ENCODE assay signal across 21 cellular contexts in the genomic region with DNA sequence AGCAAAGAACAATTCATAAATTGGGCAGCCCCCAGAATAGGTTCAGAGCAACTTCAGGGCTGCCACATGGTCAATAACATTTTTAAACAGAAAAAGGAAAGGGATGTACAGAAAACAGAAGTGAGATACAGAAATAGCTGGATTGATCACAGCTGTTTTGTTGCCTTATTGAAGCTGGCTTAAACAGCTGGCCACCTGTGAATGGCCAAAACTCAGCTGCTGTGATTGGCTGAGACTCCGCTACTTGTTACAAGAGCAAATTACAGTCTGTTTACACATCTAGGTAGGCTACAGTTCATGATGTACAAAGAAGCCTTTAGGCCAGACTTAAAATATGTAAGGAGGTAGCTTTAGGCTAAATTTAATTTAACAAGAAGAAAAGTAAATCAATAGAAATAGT. TPM values are rescaled to one million over a fixed set of nuclear protein-coding genes. Genes with fewer than 3 reads are reported as not detected.
DNase-seq lines count a peak whose midpoint lies in the region; TF ChIP-seq lines count a peak whose summit lies in the region.
"Had no signal": no experiment of that assay in that cellular context is flagged by ENCODE, and none has a peak within 500 bp of the region (broad histone marks: within the 10 kb centered on the region; RNA-seq: fewer than 3 reads in every experiment).

No MANE protein-coding gene starts in this region.

- POLR2A ChIA-PET in OCI-LY7 (lab: Charles Lee): interaction anchor here (0.6 to 9.5 kb wide), 7 partner anchors 12 to 108 kb away, joined by 3 to 121 read pairs (median 6); a partner anchor contains a TSS

- H3K79me2 ChIP-seq in MM.1S (ENCODE audit: low read length) (no peaks in the 10 kb centered on the region), OCI-LY7 (ENCODE audit: insufficient read depth, low read depth, low read length) (no peaks in the 10 kb centered on the region)

- CTCF ChIA-PET in OCI-LY7 (lab: Charles Lee; ENCODE audit: unreplicated experiment): interaction anchor here (0.8 to 1.0 kb wide), 3 partner anchors 16 to 96 kb away, joined by 3 to 4 read pairs (median 3); no protein-coding TSS in a partner anchor

- no peaks in the 10 kb centered on the region for H3K27me3 ChIP-seq in MM.1S (replicated peaks; ENCODE audit: insufficient read depth, low read length)

- H3K9ac ChIP-seq in MM.1S (ENCODE audit: low read length): no peak overlapping the region

- H3K4me3 ChIP-seq in MM.1S (ENCODE audit: low read length) (no peak overlapping the region), OCI-LY7 (ENCODE audit: low read depth, low read length, poor library complexity, severe bottlenecking) (no peak overlapping the region)
- H3K4me3 ChIP-seq: K562, PC-9 had no signal

- H3K4me1 ChIP-seq in MM.1S (ENCODE audit: low read length) (peaks cover 47% of the 10 kb centered on the region), OCI-LY7 (ENCODE audit: insufficient read depth, low read length, poor library complexity, severe bottlenecking) (peaks cover 78% of the 10 kb centered on the region)
- H3K4me1 ChIP-seq: Caco-2 had no signal

- peaks cover 28% of the 10 kb centered on the region for H3F3A ChIP-seq in MM.1S (ENCODE audit: insufficient read depth, low read length)

- BruUV-seq in OCI-LY7 (replicated peaks; lab: Mats Ljungman, UMichigan): no TSS peak

- TF ChIP-seq CTCF in MM.1S (IDR thresholded peaks at IDR 0.05; ENCODE audit: low read length) (no peak), OCI-LY7 (conservative IDR thresholded peaks at IDR 0.05; ENCODE audit: low read length) (no peak)

- H2AFZ ChIP-seq in MM.1S (ENCODE audit: low read length) (0 out of 2 replicates have a peak overlapping the region, but pooled peaks have one; percentile 7), OCI-LY7 (ENCODE audit: low read length) (no peak overlapping the region; the same call in 1 of the 2 replicates)
- H2AFZ ChIP-seq: PC-9 had no signal

- H3K9me3 ChIP-seq in MM.1S (replicated peaks; ENCODE audit: insufficient read depth, low read length): no peaks in the 10 kb centered on the region
- peaks cover 58% of the 10 kb centered on the region for H3K9me3 ChIP-seq in OCI-LY7 (ENCODE audit: low read length)
- H3K9me3 ChIP-seq: Caco-2 had no signal

- no peak overlapping the region; the same call in 1 of the 2 replicates for H3K27ac ChIP-seq in MM.1S (ENCODE audit: low read length)
- peak overlapping the region; percentile 99 for H3K27ac ChIP-seq in OCI-LY7 (ENCODE audit: low read depth, low read length, poor library complexity, severe bottlenecking)
- H3K27ac ChIP-seq: PC-9 had no signal

- H3K4me2 ChIP-seq in MM.1S (ENCODE audit: low read depth, low read length) (peak overlapping the region; percentile 14; the same call in 1 of the 2 replicates), OCI-LY7 (ENCODE audit: low read length) (peak overlapping the region; percentile 11)
- H3K4me2 ChIP-seq: PC-9 had no signal

- H3K36me3 ChIP-seq in MM.1S (replicated peaks; ENCODE audit: insufficient read depth, low read length) (no peaks in the 10 kb centered on the region), OCI-LY7 (ENCODE audit: insufficient read depth, low read length) (peaks cover 45% of the 10 kb centered on the region)

- H4K20me1 ChIP-seq in MM.1S (ENCODE audit: insufficient read depth, low read length) (no peaks in the 10 kb centered on the region), OCI-LY7 (ENCODE audit: insufficient read depth, low read length) (no peaks in the 10 kb centered on the region)

- intact Hi-C loops in OCI-LY7 (cut with micrococcal nuclease; ENCODE audit: unreplicated experiment): loop anchor here (2.0 kb wide), 1 partner anchor 16 kb away; no protein-coding TSS in a partner anchor

- DNase-seq in NOMO-1 treated with DMSO at 0.1 percent for 48 hours (lab: John Stamatoyannopoulos, UW; ENCODE audit: unreplicated experiment) (peak; percentile 10), NOMO-1 treated with dmso at 0.1 percent for 144 hours (lab: John Stamatoyannopoulos, UW; ENCODE audit: unreplicated experiment) (no peak), MM.1S (peak; percentile 66), OCI-LY7 (ENCODE audit: low spot score) (peak; percentile 79), SIG-M5 treated with dmso at 0.1 percent for 504 hours (lab: John Stamatoyannopoulos, UW; ENCODE audit: unreplicated experiment) (no peak), T-helper 2 cell (no peak)
- no peak for DNase-seq in activated CD4-positive, CD25-positive, alpha-beta regulatory T cell treated with anti-CD3 and anti-CD28 coated beads, Interleukin-2, amount 50 U/mL, for 72 hours
- DNase-seq: C1 segment of cervical spinal cord; Caco-2; CD8-positive, alpha-beta T cell; EL; GDM1; Kasumi-1; NCI-H1105; NCI-H2029 treated with DMSO at 0.1 percent for 48 hours; NCI-H446 treated with DMSO at 0.1 percent for 48 hours; NCI-H526; PC-9; Right ventricle myocardium superior; T-helper 1 cell had no signal

- H3K9me2 ChIP-seq in MM.1S (replicated peaks; ENCODE audit: insufficient read depth, low read length) (no peaks in the 10 kb centered on the region), OCI-LY7 (ENCODE audit: insufficient read depth, low read length) (no peaks in the 10 kb centered on the region)

RNA-seq across cellular contexts. Expression of a gene that starts 11.6 kb away (rescaled TPM):
- 17.0 and 18.1 TPM in 2 replicates for total RNA-seq in OCI-LY7 (2014; rRNA removed; shearing (Covaris generic))
- 60.8 and 65.2 TPM in 2 replicates for total RNA-seq in OCI-LY7 (2022)

RNA-seq across cellular contexts. Expression of a gene that starts 47.0 kb away (rescaled TPM):
- 44.3 and 48.0 TPM in 2 replicates for total RNA-seq in OCI-LY7 (2014; rRNA removed; shearing (Covaris generic))
- 48.3 and 54.5 TPM in 2 replicates for total RNA-seq in OCI-LY7 (2022)

Comparison
In these comparisons a context has a peak if more than half of its experiments do, and no peak if none do; other contexts are left out.
1. DNase-seq: peak in NOMO-1 treated with DMSO at 0.1 percent for 48 hours (single experiment), MM.1S (single experiment) and OCI-LY7 (single experiment); none in NOMO-1 treated with dmso at 0.1 percent for 144 hours (single experiment), activated CD4-positive, CD25-positive, alpha-beta regulatory T cell treated with anti-CD3 and anti-CD28 coated beads, Interleukin-2, amount 50 U/mL, for 72 hours (single experiment), SIG-M5 treated with dmso at 0.1 percent for 504 hours (single experiment) and T-helper 2 cell (0 of 5).